ENCODE assay signal across 15 cellular contexts in genomic region chr11:112297248-112297866, GRCh38.
DNase-seq lines count a peak whose midpoint lies in the region; ATAC-seq lines count a peak whose summit lies in the region.
"Had no signal": no experiment of that assay in that cellular context is flagged by ENCODE, and none has a peak within 500 bp of the region (broad histone marks: within the 10 kb centered on the region; RNA-seq: fewer than 3 reads in every experiment).

No MANE protein-coding gene starts in this region.

- H3K27ac Mint-ChIP-seq in T-helper 1 cell treated with Interleukin-12 subunit alpha and Interleukin-12 subunit beta and Interleukin-4 antibody, amounts not matched to agents 30 μg/mL and 1 μg/mL, for 36 hours = peak overlapping the region; percentile 87
- H3K27ac Mint-ChIP-seq in activated naive CD8-positive, alpha-beta T cell = peak overlapping the region; percentile 82

- H3K36me3 Mint-ChIP-seq in T-helper 1 cell treated with Interleukin-12 subunit alpha and Interleukin-12 subunit beta and Interleukin-4 antibody, amounts not matched to agents 30 μg/mL and 1 μg/mL, for 36 hours (ENCODE audit: low read depth) = peaks cover under 1% of the 10 kb centered on the region
- H3K36me3 Mint-ChIP-seq in activated naive CD8-positive, alpha-beta T cell = peaks cover 9% of the 10 kb centered on the region

- H3K9me3 Mint-ChIP-seq in T-helper 1 cell treated with Interleukin-12 subunit alpha and Interleukin-12 subunit beta and Interleukin-4 antibody, amounts not matched to agents 30 μg/mL and 1 μg/mL, for 36 hours = no peaks in the 10 kb centered on the region
- H3K9me3 Mint-ChIP-seq in activated naive CD8-positive, alpha-beta T cell (ENCODE audit: low read depth) = no peaks in the 10 kb centered on the region

- peaks cover 36% of the 10 kb centered on the region for H3K4me1 Mint-ChIP-seq in T-helper 1 cell treated with Interleukin-12 subunit alpha and Interleukin-12 subunit beta and Interleukin-4 antibody, amounts not matched to agents 30 μg/mL and 1 μg/mL, for 36 hours (ENCODE audit: low read depth)
- H3K4me1 Mint-ChIP-seq in activated naive CD8-positive, alpha-beta T cell (ENCODE audit: low read depth) = peaks cover 27% of the 10 kb centered on the region

- no peak for ATAC-seq in GM21360 (IDR thresholded peaks at IDR 0.05; ENCODE audit: unreplicated experiment)
- ATAC-seq: HCT116 had no signal

- H3K27me3 Mint-ChIP-seq in T-helper 1 cell treated with Interleukin-12 subunit alpha and Interleukin-12 subunit beta and Interleukin-4 antibody, amounts not matched to agents 30 μg/mL and 1 μg/mL, for 36 hours (ENCODE audit: low read depth) = peaks cover 2% of the 10 kb centered on the region
- no peaks in the 10 kb centered on the region for H3K27me3 Mint-ChIP-seq in activated naive CD8-positive, alpha-beta T cell

- H3K4me3 Mint-ChIP-seq in T-helper 1 cell treated with Interleukin-12 subunit alpha and Interleukin-12 subunit beta and Interleukin-4 antibody, amounts not matched to agents 30 μg/mL and 1 μg/mL, for 36 hours = peak overlapping the region; percentile 56
- H3K4me3 Mint-ChIP-seq in activated naive CD8-positive, alpha-beta T cell = peak overlapping the region; percentile 46

- DNase-seq in activated CD4-positive, alpha-beta T cell treated with anti-CD3 and anti-CD28 coated beads for 4 hours = peak; percentile 18 to 19
- no peak for DNase-seq in activated CD4-positive, alpha-beta T cell treated with anti-CD3 and anti-CD28 coated beads for 1 hour
- DNase-seq in stimulated activated CD4-positive, alpha-beta T cell treated with anti-CD3 and anti-CD28 coated beads, Interleukin-1b, Interleukin-23, amount 100 ng/mL, for 48 hours = peak; percentile 39
- DNase-seq in DMS 273 (lab: John Stamatoyannopoulos, UW; ENCODE audit: unreplicated experiment) (no peak), NCI-H1048 (lab: John Stamatoyannopoulos, UW) (no peak)
- DNase-seq: 8988T, cortex of kidney, erythroblast, mesendoderm, NCI-H1092, NCI-H2227 treated with DMSO at 0.1 percent for 48 hours had no signal

Comparison
In these comparisons a context has a peak if more than half of its experiments do, and no peak if none do; other contexts are left out.
1. DNase-seq: peak in activated CD4-positive, alpha-beta T cell treated with anti-CD3 and anti-CD28 coated beads for 4 hours (2 of 2) and stimulated activated CD4-positive, alpha-beta T cell treated with anti-CD3 and anti-CD28 coated beads, Interleukin-1b, Interleukin-23, amount 100 ng/mL, for 48 hours (single experiment); none in activated CD4-positive, alpha-beta T cell treated with anti-CD3 and anti-CD28 coated beads for 1 hour (single experiment), DMS 273 (single experiment) and NCI-H1048 (single experiment).